Comparison of ENCODE assay signal across 4 cellular contexts in the genomic region with DNA sequence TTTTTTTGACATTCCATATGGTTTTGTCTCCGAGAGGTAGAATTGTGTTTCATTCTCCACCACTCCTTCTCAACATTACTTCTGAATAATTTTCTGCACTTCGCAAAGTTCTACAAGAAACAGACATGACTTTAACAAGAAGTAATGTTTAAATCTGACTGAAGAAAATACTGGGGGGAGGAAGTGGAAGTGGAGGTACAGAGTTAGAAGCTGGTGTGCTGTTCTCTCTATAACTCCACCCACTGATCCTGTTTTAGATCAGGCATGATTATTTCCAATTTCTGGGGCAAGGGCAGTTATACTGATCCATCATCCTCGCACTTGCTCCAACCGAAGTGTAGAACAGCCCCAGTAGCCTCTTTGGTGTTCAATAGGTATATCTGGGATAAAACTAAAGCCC.
TF ChIP-seq lines count a peak whose summit lies in the region.

No MANE protein-coding gene starts in this region.

TF ChIP-seq in liver, 16 proteins besides CTCF, POLR2A, EP300 and RAD21:
- TF ChIP-seq, protein P1, sequence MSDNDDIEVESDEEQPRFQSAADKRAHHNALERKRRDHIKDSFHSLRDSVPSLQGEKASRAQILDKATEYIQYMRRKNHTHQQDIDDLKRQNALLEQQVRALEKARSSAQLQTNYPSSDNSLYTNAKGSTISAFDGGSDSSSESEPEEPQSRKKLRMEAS (IDR thresholded peaks at IDR 0.05), result no peak
- TF ChIP-seq HNF4G (IDR thresholded peaks at IDR 0.05) (no peak), HNF4A (conservative IDR thresholded peaks at IDR 0.05) (no peak)

TF ChIP-seq in HepG2, 621 proteins besides CTCF, POLR2A, EP300 and RAD21 (continues in another document):
- TF ChIP-seq DMAP1 (CRISPR knock-in tag; IDR thresholded peaks at IDR 0.05), result no peak
- TF ChIP-seq, protein P2, sequence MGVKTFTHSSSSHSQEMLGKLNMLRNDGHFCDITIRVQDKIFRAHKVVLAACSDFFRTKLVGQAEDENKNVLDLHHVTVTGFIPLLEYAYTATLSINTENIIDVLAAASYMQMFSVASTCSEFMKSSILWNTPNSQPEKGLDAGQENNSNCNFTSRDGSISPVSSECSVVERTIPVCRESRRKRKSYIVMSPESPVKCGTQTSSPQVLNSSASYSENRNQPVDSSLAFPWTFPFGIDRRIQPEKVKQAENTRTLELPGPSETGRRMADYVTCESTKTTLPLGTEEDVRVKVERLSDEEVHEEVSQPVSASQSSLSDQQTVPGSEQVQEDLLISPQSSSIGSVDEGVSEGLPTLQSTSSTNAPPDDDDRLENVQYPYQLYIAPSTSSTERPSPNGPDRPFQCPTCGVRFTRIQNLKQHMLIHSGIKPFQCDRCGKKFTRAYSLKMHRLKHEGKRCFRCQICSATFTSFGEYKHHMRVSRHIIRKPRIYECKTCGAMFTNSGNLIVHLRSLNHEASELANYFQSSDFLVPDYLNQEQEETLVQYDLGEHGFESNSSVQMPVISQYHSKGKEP (CRISPR knock-in tag; IDR thresholded peaks at IDR 0.05), result no peak
- TF ChIP-seq, protein P3, sequence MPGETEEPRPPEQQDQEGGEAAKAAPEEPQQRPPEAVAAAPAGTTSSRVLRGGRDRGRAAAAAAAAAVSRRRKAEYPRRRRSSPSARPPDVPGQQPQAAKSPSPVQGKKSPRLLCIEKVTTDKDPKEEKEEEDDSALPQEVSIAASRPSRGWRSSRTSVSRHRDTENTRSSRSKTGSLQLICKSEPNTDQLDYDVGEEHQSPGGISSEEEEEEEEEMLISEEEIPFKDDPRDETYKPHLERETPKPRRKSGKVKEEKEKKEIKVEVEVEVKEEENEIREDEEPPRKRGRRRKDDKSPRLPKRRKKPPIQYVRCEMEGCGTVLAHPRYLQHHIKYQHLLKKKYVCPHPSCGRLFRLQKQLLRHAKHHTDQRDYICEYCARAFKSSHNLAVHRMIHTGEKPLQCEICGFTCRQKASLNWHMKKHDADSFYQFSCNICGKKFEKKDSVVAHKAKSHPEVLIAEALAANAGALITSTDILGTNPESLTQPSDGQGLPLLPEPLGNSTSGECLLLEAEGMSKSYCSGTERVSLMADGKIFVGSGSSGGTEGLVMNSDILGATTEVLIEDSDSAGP (CRISPR knock-in tag; IDR thresholded peaks at IDR 0.05; ENCODE audit: borderline replicate concordance), result no peak
- no peak for TF ChIP-seq ETV5 (CRISPR knock-in tag; IDR thresholded peaks at IDR 0.05; ENCODE audit: borderline replicate concordance)
- TF ChIP-seq, protein P4, sequence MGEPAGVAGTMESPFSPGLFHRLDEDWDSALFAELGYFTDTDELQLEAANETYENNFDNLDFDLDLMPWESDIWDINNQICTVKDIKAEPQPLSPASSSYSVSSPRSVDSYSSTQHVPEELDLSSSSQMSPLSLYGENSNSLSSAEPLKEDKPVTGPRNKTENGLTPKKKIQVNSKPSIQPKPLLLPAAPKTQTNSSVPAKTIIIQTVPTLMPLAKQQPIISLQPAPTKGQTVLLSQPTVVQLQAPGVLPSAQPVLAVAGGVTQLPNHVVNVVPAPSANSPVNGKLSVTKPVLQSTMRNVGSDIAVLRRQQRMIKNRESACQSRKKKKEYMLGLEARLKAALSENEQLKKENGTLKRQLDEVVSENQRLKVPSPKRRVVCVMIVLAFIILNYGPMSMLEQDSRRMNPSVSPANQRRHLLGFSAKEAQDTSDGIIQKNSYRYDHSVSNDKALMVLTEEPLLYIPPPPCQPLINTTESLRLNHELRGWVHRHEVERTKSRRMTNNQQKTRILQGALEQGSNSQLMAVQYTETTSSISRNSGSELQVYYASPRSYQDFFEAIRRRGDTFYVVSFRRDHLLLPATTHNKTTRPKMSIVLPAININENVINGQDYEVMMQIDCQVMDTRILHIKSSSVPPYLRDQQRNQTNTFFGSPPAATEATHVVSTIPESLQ (CRISPR knock-in tag; conservative IDR thresholded peaks at IDR 0.05), result no peak
- no peak for TF ChIP-seq SRF (IDR thresholded peaks at IDR 0.05; ENCODE audit: low read depth, low read length)
- no peak for TF ChIP-seq ZC3H13 (CRISPR knock-in tag; IDR thresholded peaks at IDR 0.05)
- no peak for TF ChIP-seq YEATS4 (CRISPR knock-in tag; IDR thresholded peaks at IDR 0.05; ENCODE audit: borderline replicate concordance)

TF ChIP-seq in SK-N-SH treated with all-trans-retinoic acid at 6 μM for 48 hours, 23 proteins besides CTCF, POLR2A, EP300 and RAD21:
- TF ChIP-seq, protein P5, sequence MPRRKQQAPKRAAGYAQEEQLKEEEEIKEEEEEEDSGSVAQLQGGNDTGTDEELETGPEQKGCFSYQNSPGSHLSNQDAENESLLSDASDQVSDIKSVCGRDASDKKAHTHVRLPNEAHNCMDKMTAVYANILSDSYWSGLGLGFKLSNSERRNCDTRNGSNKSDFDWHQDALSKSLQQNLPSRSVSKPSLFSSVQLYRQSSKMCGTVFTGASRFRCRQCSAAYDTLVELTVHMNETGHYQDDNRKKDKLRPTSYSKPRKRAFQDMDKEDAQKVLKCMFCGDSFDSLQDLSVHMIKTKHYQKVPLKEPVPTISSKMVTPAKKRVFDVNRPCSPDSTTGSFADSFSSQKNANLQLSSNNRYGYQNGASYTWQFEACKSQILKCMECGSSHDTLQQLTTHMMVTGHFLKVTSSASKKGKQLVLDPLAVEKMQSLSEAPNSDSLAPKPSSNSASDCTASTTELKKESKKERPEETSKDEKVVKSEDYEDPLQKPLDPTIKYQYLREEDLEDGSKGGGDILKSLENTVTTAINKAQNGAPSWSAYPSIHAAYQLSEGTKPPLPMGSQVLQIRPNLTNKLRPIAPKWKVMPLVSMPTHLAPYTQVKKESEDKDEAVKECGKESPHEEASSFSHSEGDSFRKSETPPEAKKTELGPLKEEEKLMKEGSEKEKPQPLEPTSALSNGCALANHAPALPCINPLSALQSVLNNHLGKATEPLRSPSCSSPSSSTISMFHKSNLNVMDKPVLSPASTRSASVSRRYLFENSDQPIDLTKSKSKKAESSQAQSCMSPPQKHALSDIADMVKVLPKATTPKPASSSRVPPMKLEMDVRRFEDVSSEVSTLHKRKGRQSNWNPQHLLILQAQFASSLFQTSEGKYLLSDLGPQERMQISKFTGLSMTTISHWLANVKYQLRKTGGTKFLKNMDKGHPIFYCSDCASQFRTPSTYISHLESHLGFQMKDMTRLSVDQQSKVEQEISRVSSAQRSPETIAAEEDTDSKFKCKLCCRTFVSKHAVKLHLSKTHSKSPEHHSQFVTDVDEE (CRISPR knock-in tag; IDR thresholded peaks at IDR 0.05), result 0 out of 2 replicates have a peak, but pooled peaks have one; percentile 2
- TF ChIP-seq ZNF565 (CRISPR knock-in tag; conservative IDR thresholded peaks at IDR 0.05; ENCODE audit: low read depth), result no peak

TF ChIP-seq in GM23338, 12 proteins besides CTCF, POLR2A, EP300 and RAD21:
- TF ChIP-seq EZH2phosphoT487 (IDR thresholded peaks at IDR 0.05; ENCODE audit: unreplicated experiment) (no peak), NANOG (IDR thresholded peaks at IDR 0.05; ENCODE audit: borderline replicate concordance) (no peak), ZNF331 (CRISPR knock-in tag; IDR thresholded peaks at IDR 0.05; ENCODE audit: low read depth) (no peak), POLR2AphosphoS5 (IDR thresholded peaks at IDR 0.05; ENCODE audit: low read depth) (no peak), STAT1 (IDR thresholded peaks at IDR 0.05; ENCODE audit: unreplicated experiment) (no peak), JUNB (IDR thresholded peaks at IDR 0.05; ENCODE audit: unreplicated experiment) (no peak), ZNF114 (CRISPR knock-in tag; IDR thresholded peaks at IDR 0.05) (no peak), CREB1 (CRISPR knock-in tag; IDR thresholded peaks at IDR 0.05; ENCODE audit: low read depth) (no peak), EZH2 (IDR thresholded peaks at IDR 0.05; ENCODE audit: low read depth, unreplicated experiment) (no peak)
- TF ChIP-seq, protein P6, sequence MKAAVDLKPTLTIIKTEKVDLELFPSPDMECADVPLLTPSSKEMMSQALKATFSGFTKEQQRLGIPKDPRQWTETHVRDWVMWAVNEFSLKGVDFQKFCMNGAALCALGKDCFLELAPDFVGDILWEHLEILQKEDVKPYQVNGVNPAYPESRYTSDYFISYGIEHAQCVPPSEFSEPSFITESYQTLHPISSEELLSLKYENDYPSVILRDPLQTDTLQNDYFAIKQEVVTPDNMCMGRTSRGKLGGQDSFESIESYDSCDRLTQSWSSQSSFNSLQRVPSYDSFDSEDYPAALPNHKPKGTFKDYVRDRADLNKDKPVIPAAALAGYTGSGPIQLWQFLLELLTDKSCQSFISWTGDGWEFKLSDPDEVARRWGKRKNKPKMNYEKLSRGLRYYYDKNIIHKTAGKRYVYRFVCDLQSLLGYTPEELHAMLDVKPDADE (IDR thresholded peaks at IDR 0.05), result no peak
- TF ChIP-seq, protein P7, sequence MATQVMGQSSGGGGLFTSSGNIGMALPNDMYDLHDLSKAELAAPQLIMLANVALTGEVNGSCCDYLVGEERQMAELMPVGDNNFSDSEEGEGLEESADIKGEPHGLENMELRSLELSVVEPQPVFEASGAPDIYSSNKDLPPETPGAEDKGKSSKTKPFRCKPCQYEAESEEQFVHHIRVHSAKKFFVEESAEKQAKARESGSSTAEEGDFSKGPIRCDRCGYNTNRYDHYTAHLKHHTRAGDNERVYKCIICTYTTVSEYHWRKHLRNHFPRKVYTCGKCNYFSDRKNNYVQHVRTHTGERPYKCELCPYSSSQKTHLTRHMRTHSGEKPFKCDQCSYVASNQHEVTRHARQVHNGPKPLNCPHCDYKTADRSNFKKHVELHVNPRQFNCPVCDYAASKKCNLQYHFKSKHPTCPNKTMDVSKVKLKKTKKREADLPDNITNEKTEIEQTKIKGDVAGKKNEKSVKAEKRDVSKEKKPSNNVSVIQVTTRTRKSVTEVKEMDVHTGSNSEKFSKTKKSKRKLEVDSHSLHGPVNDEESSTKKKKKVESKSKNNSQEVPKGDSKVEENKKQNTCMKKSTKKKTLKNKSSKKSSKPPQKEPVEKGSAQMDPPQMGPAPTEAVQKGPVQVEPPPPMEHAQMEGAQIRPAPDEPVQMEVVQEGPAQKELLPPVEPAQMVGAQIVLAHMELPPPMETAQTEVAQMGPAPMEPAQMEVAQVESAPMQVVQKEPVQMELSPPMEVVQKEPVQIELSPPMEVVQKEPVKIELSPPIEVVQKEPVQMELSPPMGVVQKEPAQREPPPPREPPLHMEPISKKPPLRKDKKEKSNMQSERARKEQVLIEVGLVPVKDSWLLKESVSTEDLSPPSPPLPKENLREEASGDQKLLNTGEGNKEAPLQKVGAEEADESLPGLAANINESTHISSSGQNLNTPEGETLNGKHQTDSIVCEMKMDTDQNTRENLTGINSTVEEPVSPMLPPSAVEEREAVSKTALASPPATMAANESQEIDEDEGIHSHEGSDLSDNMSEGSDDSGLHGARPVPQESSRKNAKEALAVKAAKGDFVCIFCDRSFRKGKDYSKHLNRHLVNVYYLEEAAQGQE (IDR thresholded peaks at IDR 0.05; ENCODE audit: unreplicated experiment), result no peak
- TF ChIP-seq, protein P8, sequence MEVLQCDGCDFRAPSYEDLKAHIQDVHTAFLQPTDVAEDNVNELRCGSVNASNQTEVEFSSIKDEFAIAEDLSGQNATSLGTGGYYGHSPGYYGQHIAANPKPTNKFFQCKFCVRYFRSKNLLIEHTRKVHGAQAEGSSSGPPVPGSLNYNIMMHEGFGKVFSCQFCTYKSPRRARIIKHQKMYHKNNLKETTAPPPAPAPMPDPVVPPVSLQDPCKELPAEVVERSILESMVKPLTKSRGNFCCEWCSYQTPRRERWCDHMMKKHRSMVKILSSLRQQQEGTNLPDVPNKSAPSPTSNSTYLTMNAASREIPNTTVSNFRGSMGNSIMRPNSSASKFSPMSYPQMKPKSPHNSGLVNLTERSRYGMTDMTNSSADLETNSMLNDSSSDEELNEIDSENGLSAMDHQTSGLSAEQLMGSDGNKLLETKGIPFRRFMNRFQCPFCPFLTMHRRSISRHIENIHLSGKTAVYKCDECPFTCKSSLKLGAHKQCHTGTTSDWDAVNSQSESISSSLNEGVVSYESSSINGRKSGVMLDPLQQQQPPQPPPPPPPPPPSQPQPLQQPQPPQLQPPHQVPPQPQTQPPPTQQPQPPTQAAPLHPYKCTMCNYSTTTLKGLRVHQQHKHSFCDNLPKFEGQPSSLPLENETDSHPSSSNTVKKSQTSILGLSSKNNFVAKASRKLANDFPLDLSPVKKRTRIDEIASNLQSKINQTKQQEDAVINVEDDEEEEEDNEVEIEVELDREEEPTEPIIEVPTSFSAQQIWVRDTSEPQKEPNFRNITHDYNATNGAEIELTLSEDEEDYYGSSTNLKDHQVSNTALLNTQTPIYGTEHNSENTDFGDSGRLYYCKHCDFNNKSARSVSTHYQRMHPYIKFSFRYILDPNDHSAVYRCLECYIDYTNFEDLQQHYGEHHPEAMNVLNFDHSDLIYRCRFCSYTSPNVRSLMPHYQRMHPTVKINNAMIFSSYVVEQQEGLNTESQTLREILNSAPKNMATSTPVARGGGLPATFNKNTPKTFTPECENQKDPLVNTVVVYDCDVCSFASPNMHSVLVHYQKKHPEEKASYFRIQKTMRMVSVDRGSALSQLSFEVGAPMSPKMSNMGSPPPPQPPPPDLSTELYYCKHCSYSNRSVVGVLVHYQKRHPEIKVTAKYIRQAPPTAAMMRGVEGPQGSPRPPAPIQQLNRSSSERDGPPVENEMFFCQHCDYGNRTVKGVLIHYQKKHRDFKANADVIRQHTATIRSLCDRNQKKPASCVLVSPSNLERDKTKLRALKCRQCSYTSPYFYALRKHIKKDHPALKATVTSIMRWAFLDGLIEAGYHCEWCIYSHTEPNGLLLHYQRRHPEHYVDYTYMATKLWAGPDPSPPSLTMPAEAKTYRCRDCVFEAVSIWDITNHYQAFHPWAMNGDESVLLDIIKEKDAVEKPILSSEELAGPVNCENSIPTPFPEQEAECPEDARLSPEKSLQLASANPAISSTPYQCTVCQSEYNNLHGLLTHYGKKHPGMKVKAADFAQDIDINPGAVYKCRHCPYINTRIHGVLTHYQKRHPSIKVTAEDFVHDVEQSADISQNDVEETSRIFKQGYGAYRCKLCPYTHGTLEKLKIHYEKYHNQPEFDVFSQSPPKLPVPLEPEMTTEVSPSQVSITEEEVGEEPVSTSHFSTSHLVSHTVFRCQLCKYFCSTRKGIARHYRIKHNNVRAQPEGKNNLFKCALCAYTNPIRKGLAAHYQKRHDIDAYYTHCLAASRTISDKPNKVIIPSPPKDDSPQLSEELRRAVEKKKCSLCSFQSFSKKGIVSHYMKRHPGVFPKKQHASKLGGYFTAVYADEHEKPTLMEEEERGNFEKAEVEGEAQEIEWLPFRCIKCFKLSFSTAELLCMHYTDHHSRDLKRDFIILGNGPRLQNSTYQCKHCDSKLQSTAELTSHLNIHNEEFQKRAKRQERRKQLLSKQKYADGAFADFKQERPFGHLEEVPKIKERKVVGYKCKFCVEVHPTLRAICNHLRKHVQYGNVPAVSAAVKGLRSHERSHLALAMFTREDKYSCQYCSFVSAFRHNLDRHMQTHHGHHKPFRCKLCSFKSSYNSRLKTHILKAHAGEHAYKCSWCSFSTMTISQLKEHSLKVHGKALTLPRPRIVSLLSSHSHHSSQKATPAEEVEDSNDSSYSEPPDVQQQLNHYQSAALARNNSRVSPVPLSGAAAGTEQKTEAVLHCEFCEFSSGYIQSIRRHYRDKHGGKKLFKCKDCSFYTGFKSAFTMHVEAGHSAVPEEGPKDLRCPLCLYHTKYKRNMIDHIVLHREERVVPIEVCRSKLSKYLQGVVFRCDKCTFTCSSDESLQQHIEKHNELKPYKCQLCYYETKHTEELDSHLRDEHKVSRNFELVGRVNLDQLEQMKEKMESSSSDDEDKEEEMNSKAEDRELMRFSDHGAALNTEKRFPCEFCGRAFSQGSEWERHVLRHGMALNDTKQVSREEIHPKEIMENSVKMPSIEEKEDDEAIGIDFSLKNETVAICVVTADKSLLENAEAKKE (CRISPR knock-in tag; IDR thresholded peaks at IDR 0.05), result no peak
